ENCODE assay signal across 9 cellular contexts in genomic region chr1:26285366-26286063, GRCh38. TPM values are rescaled to one million over a fixed set of nuclear protein-coding genes. Genes with fewer than 3 reads are reported as not detected.
A peak's percentile ranks its signal among the peaks of the same experiment; 100 is the strongest.
DNase-seq lines count a peak whose midpoint lies in the region; ATAC-seq and TF ChIP-seq lines count a peak whose summit lies in the region.
"Had no signal": no experiment of that assay in that cellular context is flagged by ENCODE, and none has a peak within 500 bp of the region (broad histone marks: within the 10 kb centered on the region; RNA-seq: fewer than 3 reads in every experiment).

No MANE protein-coding gene starts in this region.

- in situ Hi-C loops in G401 (cut with HindIII; ENCODE audit: low sequenced_read_pairs) = no loop called here

- peaks cover 10% of the 10 kb centered on the region for H3K36me3 ChIP-seq in effector memory CD4-positive, alpha-beta T cell (ENCODE audit: control insufficient read depth, insufficient read depth, low read length)
- H3K36me3 ChIP-seq in neutrophil = peaks cover 42% of the 10 kb centered on the region

- no peak for TF ChIP-seq CTCF in neutrophil (IDR thresholded peaks at IDR 0.05)

- no peaks in the 10 kb centered on the region for H3K27me3 ChIP-seq in effector memory CD4-positive, alpha-beta T cell (replicated peaks; ENCODE audit: control insufficient read depth, insufficient read depth, low read length, poor library complexity, severe bottlenecking)
- H3K27me3 ChIP-seq in neutrophil = no peaks in the 10 kb centered on the region

- H3K27ac ChIP-seq in effector memory CD4-positive, alpha-beta T cell (ENCODE audit: insufficient read depth, low read length, poor library complexity, severe bottlenecking) = peak overlapping the region; percentile 89
- peak overlapping the region; percentile 100 for H3K27ac ChIP-seq in neutrophil

- peak; percentile 60 for DNase-seq in activated naive CD4-positive, alpha-beta T cell treated with Interleukin-2 at 50 U/mL for 16 hours
- no peak for DNase-seq in activated naive CD4-positive, alpha-beta T cell (lab: John Stamatoyannopoulos, UW)
- DNase-seq in SHP77 treated with DMSO at 0.1 percent for 48 hours (lab: John Stamatoyannopoulos, UW) = peak; percentile 32
- DNase-seq in effector memory CD4-positive, alpha-beta T cell = no peak
- DNase-seq in G401 (ENCODE audit: low spot score) = no peak
- DNase-seq in effector CD4-positive, alpha-beta T cell = no peak

- no peaks in the 10 kb centered on the region for H3K9me3 ChIP-seq in effector memory CD4-positive, alpha-beta T cell (ENCODE audit: control insufficient read depth, low read length)
- H3K9me3 ChIP-seq in neutrophil = no peaks in the 10 kb centered on the region

- peaks cover 99% of the 10 kb centered on the region for H3K4me1 ChIP-seq in effector memory CD4-positive, alpha-beta T cell (ENCODE audit: control insufficient read depth, insufficient read depth, low read length, poor library complexity, severe bottlenecking)
- peaks cover 76 to 87% of the 10 kb centered on the region in 2 experiments for H3K4me1 ChIP-seq in neutrophil (ENCODE audit: control insufficient read depth in 1 of 2, insufficient read depth in 1 of 2, low read depth in 1 of 2, low read length in 1 of 2)

- no peak overlapping the region for H3K4me3 ChIP-seq in effector memory CD4-positive, alpha-beta T cell (ENCODE audit: insufficient read depth, low read depth, low read length, poor library complexity, severe bottlenecking)
- peak overlapping the region in 1 of 2 experiments; percentile 5 for H3K4me3 ChIP-seq in neutrophil (ENCODE audit: low read depth in 1 of 2, low read length in 1 of 2)

- no peak for ATAC-seq in GM18858 (IDR thresholded peaks at IDR 0.05; ENCODE audit: unreplicated experiment)

RNA-seq across cellular contexts. Expression of gene SH3BGRL3, which starts 5.6 kb away (rescaled TPM):
- total RNA-seq in G401 (2014; rRNA removed; shearing (Covaris generic)) = 5.0 and 7.4 TPM in 2 replicates

RNA-seq across cellular contexts. Expression of gene UBXN11, which starts 20.9 kb away (rescaled TPM):
- total RNA-seq in G401 (2014; rRNA removed; shearing (Covaris generic)) = 21.0 and 27.3 TPM in 2 replicates

RNA-seq across cellular contexts. Expression of gene CD52, which starts 32.2 kb away (rescaled TPM):
- total RNA-seq in G401 (2014; rRNA removed; shearing (Covaris generic)) = 0.55 and 2.3 TPM in 2 replicates
- total RNA-seq: dermis microvascular lymphatic vessel endothelial cell had no signal

RNA-seq across cellular contexts. Expression of gene CEP85, which starts 51.5 kb away (rescaled TPM):
- total RNA-seq in G401 (2014; rRNA removed; shearing (Covaris generic)) = 16.7 and 19.1 TPM in 2 replicates

Comparison
In these comparisons a context has a peak if more than half of its experiments do, and no peak if none do; other contexts are left out.
1. DNase-seq: peak in activated naive CD4-positive, alpha-beta T cell treated with Interleukin-2 at 50 U/mL for 16 hours (single experiment) and SHP77 treated with DMSO at 0.1 percent for 48 hours (single experiment); none in activated naive CD4-positive, alpha-beta T cell (0 of 4), effector memory CD4-positive, alpha-beta T cell (0 of 3), G401 (single experiment) and effector CD4-positive, alpha-beta T cell (single experiment).